22 cellular contexts compared by ENCODE assay signal in the genomic region with DNA sequence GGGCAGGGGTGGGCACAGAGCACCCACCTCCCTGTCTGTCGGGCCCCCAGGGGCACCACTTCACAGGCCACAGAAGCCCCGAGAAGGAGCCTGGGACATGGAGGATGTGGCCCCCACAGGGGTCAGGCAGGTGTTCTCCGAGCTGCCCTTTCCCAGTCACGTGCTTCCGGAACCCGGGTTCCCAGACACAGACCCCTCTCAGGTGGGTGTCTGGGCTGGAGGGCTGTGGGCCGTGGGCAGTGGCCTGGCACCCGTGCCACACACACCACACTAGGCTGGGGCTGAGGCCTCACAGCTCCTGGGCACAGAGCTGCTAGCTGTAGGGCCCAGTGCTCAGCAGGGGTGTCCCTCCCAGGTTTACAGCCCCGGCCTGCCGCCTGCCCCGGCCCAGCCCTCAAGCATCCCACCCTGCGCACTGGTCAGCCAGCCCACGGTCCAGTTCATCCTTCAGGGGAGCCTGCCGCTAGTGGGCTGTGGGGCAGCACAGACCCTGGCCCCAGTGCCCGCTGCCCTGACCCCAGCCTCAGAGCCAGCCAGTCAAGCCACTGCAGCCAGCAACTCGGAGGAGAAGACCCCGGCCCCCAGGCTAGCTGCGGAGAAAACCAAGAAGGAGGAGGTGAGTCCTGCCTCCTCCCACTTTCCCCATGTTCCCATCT. TPM values are rescaled to one million over a fixed set of nuclear protein-coding genes. Genes with fewer than 3 reads are reported as not detected.
"Had no signal": no experiment of that assay in that cellular context is flagged by ENCODE, and none has a peak within 500 bp of the region (broad histone marks: within the 10 kb centered on the region; RNA-seq: fewer than 3 reads in every experiment).

No MANE protein-coding gene starts in this region.

- DNase-seq: activated CD4-positive, alpha-beta T cell treated with anti-CD3 and anti-CD28 coated beads for 36 hours; activated T-cell treated with anti-CD3 and anti-CD28 coated beads for 4 hours; esophagus squamous epithelium; foreskin fibroblast; glutamatergic neuron; naive thymus-derived CD8-positive, alpha-beta T cell; psoas muscle; spleen; stimulated activated CD4-positive, alpha-beta T cell treated with anti-CD3 and anti-CD28 coated beads, Interleukin-1b, Interleukin-23, amount 100 ng/mL, for 48 hours; stimulated activated naive CD4-positive, alpha-beta T cell; T-cell; T1000 had no signal

- H3K27ac Mint-ChIP-seq: activated CD4-positive, alpha-beta T cell treated with anti-CD3 and anti-CD28 coated beads for 36 hours; T-cell had no signal

- ATAC-seq: activated CD4-positive, alpha-beta T cell treated with anti-CD3 and anti-CD28 coated beads for 36 hours; naive thymus-derived CD8-positive, alpha-beta T cell; psoas muscle; sciatic nerve; T-cell had no signal

- H3K27me3 Mint-ChIP-seq: activated CD4-positive, alpha-beta T cell treated with anti-CD3 and anti-CD28 coated beads for 36 hours; naive thymus-derived CD8-positive, alpha-beta T cell; T-cell had no signal

- H3K4me3 Mint-ChIP-seq: activated CD4-positive, alpha-beta T cell treated with anti-CD3 and anti-CD28 coated beads for 36 hours; T-cell had no signal

- H3K4me3 ChIP-seq: ascending aorta, esophagus squamous epithelium, lung, psoas muscle, SK-N-MC, spleen, suprapubic skin, upper lobe of left lung had no signal

- H3K9me3 ChIP-seq: ascending aorta, esophagus squamous epithelium, psoas muscle, spleen, suprapubic skin, upper lobe of left lung had no signal

- H3K27me3 ChIP-seq: ascending aorta, esophagus squamous epithelium, spleen, suprapubic skin, upper lobe of left lung had no signal

- H3K9me3 Mint-ChIP-seq: naive thymus-derived CD8-positive, alpha-beta T cell; T-cell had no signal

- H3K27ac ChIP-seq: ascending aorta, esophagus squamous epithelium, psoas muscle, SK-N-MC, suprapubic skin, upper lobe of left lung, VCaP had no signal

RNA-seq across cellular contexts. Expression of a gene that starts 14.5 kb away (rescaled TPM):
- total RNA-seq: activated CD4-positive, alpha-beta T cell treated with anti-CD3 and anti-CD28 coated beads for 36 hours; activated CD8-positive, alpha-beta memory T cell treated with anti-CD3 and anti-CD28 coated beads for 36 hours; bronchial epithelial cell; esophagus squamous epithelium; lung; naive thymus-derived CD8-positive, alpha-beta T cell; omental fat pad; sciatic nerve; spleen had no signal
- polyA plus RNA-seq: naive thymus-derived CD8-positive, alpha-beta T cell had no signal

RNA-seq across cellular contexts. Expression of a gene that starts 16.7 kb away (rescaled TPM):
- total RNA-seq: activated CD4-positive, alpha-beta T cell treated with anti-CD3 and anti-CD28 coated beads for 36 hours; activated CD8-positive, alpha-beta memory T cell treated with anti-CD3 and anti-CD28 coated beads for 36 hours; ascending aorta; bronchial epithelial cell; lung; naive thymus-derived CD8-positive, alpha-beta T cell; omental fat pad; sciatic nerve; suprapubic skin; T-cell had no signal
- polyA plus RNA-seq: lung; naive thymus-derived CD8-positive, alpha-beta T cell had no signal

RNA-seq across cellular contexts. Expression of a gene that starts 26.8 kb away (rescaled TPM):
- total RNA-seq: ascending aorta, bronchial epithelial cell had no signal
- polyA plus RNA-seq: naive thymus-derived CD8-positive, alpha-beta T cell had no signal
